Comparison of ENCODE assay signal across 21 cellular contexts in the genomic region with DNA sequence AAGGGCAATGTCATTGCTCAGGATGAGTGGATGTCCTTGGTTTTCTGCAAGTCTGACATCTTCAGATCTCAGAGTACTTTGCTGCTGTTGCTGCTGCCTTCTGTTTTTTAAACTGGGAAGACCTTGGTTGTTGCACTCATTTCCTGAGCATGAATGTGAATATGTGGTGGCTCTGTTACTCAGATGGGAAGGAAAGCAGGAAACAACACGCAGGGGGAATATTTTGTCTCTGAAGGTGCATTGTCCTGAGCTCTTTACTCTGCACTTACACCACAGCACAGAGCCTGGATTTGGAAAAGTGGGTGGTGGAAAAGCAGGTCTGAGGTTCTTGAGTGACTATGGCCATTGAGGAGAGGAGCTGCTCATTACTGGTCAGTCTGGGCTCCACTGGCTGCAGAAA. TPM values are rescaled to one million over a fixed set of nuclear protein-coding genes. Genes with fewer than 3 reads are reported as not detected.
DNase-seq lines count a peak whose midpoint lies in the region; ATAC-seq, FAIRE-seq and TF ChIP-seq lines count a peak whose summit lies in the region.
"Had no signal": no experiment of that assay in that cellular context is flagged by ENCODE, and none has a peak within 500 bp of the region (broad histone marks: within the 10 kb centered on the region; RNA-seq: fewer than 3 reads in every experiment).

No MANE protein-coding gene starts in this region.

- no peaks in the 10 kb centered on the region for H3K27me3 Mint-ChIP-seq in activated CD4-positive, alpha-beta T cell treated with anti-CD3 and anti-CD28 coated beads, Interleukin-2, amount 10 ng/mL, durations not matched to agents 7 days and 5 days
- no peaks in the 10 kb centered on the region for H3K27me3 Mint-ChIP-seq in naive thymus-derived CD4-positive, alpha-beta T cell
- H3K27me3 Mint-ChIP-seq: CD4-positive, alpha-beta T cell; IgD-negative memory B cell had no signal

- in situ Hi-C loops in K562 (cut with MboI): no loop called here

- POLR2A ChIA-PET in activated CD4-positive, alpha-beta T cell treated with anti-CD3 and anti-CD28 coated beads, Interleukin-2, amount 10 ng/mL, durations not matched to agents 7 days and 5 days (lab: Charles Lee): no interaction called here
- POLR2A ChIA-PET in K562 (lab: Yijun Ruan, JAX): no interaction called here
- POLR2A ChIA-PET in naive thymus-derived CD4-positive, alpha-beta T cell (lab: Charles Lee): no interaction called here

- ATAC-seq in K562 (no peak), GM19395 (IDR thresholded peaks at IDR 0.05; ENCODE audit: unreplicated experiment) (no peak)
- ATAC-seq in naive thymus-derived CD4-positive, alpha-beta T cell: no peak
- ATAC-seq: A549, HepG2 had no signal

- peaks cover 36% of the 10 kb centered on the region for H3K4me1 Mint-ChIP-seq in activated CD4-positive, alpha-beta T cell treated with anti-CD3 and anti-CD28 coated beads, Interleukin-2, amount 10 ng/mL, durations not matched to agents 7 days and 5 days
- peaks cover 15 to 39% (median 28%) of the 10 kb centered on the region in 7 donors for H3K4me1 Mint-ChIP-seq in naive thymus-derived CD4-positive, alpha-beta T cell
- H3K4me1 Mint-ChIP-seq: IgD-negative memory B cell had no signal

- H3K4me3 Mint-ChIP-seq in activated CD4-positive, alpha-beta T cell treated with anti-CD3 and anti-CD28 coated beads, Interleukin-2, amount 10 ng/mL, durations not matched to agents 7 days and 5 days: no peak overlapping the region
- peak overlapping the region in 1 of 10 donors; percentile 34 for H3K4me3 Mint-ChIP-seq in naive thymus-derived CD4-positive, alpha-beta T cell
- H3K4me3 Mint-ChIP-seq: CD4-positive, alpha-beta T cell; IgD-negative memory B cell had no signal

- H3K27ac ChIP-seq in K562 (ENCODE audit: extremely low read depth, low read depth, low read length) (no peak overlapping the region), sigmoid colon (peak overlapping the region in 2 of 4 donors; percentile 2 to 89)
- H3K27ac ChIP-seq in naive thymus-derived CD4-positive, alpha-beta T cell (ENCODE audit: low read depth, low read length): no peak overlapping the region
- H3K27ac ChIP-seq: 22Rv1, A549, C4-2B had no signal

- H3K36me3 ChIP-seq in K562 (ENCODE audit: control insufficient read depth, insufficient read depth, low read length) (peaks cover 76% of the 10 kb centered on the region), sigmoid colon (peaks cover 0 to 55% (median 17%) of the 10 kb centered on the region in 4 donors)
- no peaks in the 10 kb centered on the region for H3K36me3 ChIP-seq in naive thymus-derived CD4-positive, alpha-beta T cell (ENCODE audit: control insufficient read depth in 2 of 3, insufficient read depth in 3 of 3, low read length in 3 of 3)

- no peak overlapping the region for H3K4me3 ChIP-seq in K562
- H3K4me3 ChIP-seq in naive thymus-derived CD4-positive, alpha-beta T cell (ENCODE audit: low read length): no peak overlapping the region
- H3K4me3 ChIP-seq in sigmoid colon: no peak overlapping the region
- H3K4me3 ChIP-seq: A549 had no signal

- H4K20me1 ChIP-seq in K562 (replicated peaks; ENCODE audit: control insufficient read depth, insufficient read depth, low read length): no peaks in the 10 kb centered on the region

- no peak for DNase-seq in activated CD4-positive, alpha-beta T cell treated with anti-CD3 and anti-CD28 coated beads, Interleukin-2, amount 10 ng/mL, durations not matched to agents 7 days and 5 days
- DNase-seq in activated CD4-positive, alpha-beta T cell treated with anti-CD3 and anti-CD28 coated beads, Interleukin-2, amount 50 U/mL, for 48 hours: no peak
- DNase-seq in K562 (ENCODE audit: extremely low read depth in 1 of 4, low spot score in 3 of 4): no peak
- DNase-seq in naive thymus-derived CD4-positive, alpha-beta T cell: no peak
- DNase-seq in sigmoid colon: no peak
- DNase-seq in D721Med (ENCODE audit: insufficient read length, low spot score): no peak
- DNase-seq: AML-193; Caco-2; CD4-positive, alpha-beta T cell; DMS153; DMS79 treated with DMSO at 0.1 percent for 48 hours; GF-D8; GOT3; H7; KG1 had no signal

- H3K27me3 ChIP-seq in K562 (ENCODE audit: control insufficient read depth in 2 of 2, insufficient read depth in 2 of 2, low read length in 2 of 2) (no peaks in the 10 kb centered on the region), sigmoid colon (no peaks in the 10 kb centered on the region)
- no peaks in the 10 kb centered on the region for H3K27me3 ChIP-seq in naive thymus-derived CD4-positive, alpha-beta T cell (ENCODE audit: control insufficient read depth in 2 of 2, insufficient read depth in 2 of 2, low read length in 2 of 2)

- H3K4me1 ChIP-seq in K562 (replicated peaks in 1 of 2; ENCODE audit: control insufficient read depth in 2 of 2, insufficient read depth in 2 of 2, low read length in 2 of 2) (peaks cover 0 to 4% of the 10 kb centered on the region in 2 experiments; a peak in 2 of 5 replicates), sigmoid colon (peaks cover 0 to 47% (median 42%) of the 10 kb centered on the region in 4 donors)
- peaks cover 0 to 3% of the 10 kb centered on the region in 2 donors for H3K4me1 ChIP-seq in naive thymus-derived CD4-positive, alpha-beta T cell (ENCODE audit: control insufficient read depth in 2 of 2, insufficient read depth in 2 of 2, low read length in 2 of 2)
- H3K4me1 ChIP-seq: A549, Caco-2 had no signal

- TF ChIP-seq POLR2A in K562 (conservative IDR thresholded peaks at IDR 0.05) (no peak), sigmoid colon (IDR thresholded peaks at IDR 0.05) (no peak)

- TF ChIP-seq RAD21 in K562 (CRISPR knock-in tag; conservative IDR thresholded peaks at IDR 0.05 in 1 of 2, IDR thresholded peaks at IDR 0.05 in 1 of 2): no peak

- BruUV-seq in K562 (replicated peaks; lab: Mats Ljungman, UMichigan): no TSS peak

- no peaks in the 10 kb centered on the region for H3K36me3 Mint-ChIP-seq in activated CD4-positive, alpha-beta T cell treated with anti-CD3 and anti-CD28 coated beads, Interleukin-2, amount 10 ng/mL, durations not matched to agents 7 days and 5 days (ENCODE audit: low read depth)
- peaks cover 0 to 15% (median 2%) of the 10 kb centered on the region in 5 donors for H3K36me3 Mint-ChIP-seq in naive thymus-derived CD4-positive, alpha-beta T cell
- H3K36me3 Mint-ChIP-seq: IgD-negative memory B cell had no signal

- peak overlapping the region; percentile 75 for H3K27ac Mint-ChIP-seq in activated CD4-positive, alpha-beta T cell treated with anti-CD3 and anti-CD28 coated beads, Interleukin-2, amount 10 ng/mL, durations not matched to agents 7 days and 5 days
- peak overlapping the region in 5 of 9 donors; percentile 4 to 75 (median 57) for H3K27ac Mint-ChIP-seq in naive thymus-derived CD4-positive, alpha-beta T cell
- H3K27ac Mint-ChIP-seq: IgD-negative memory B cell had no signal

- WGBS in K562 (ENCODE audit: insufficient coverage, low coverage, missing lambda C conversion rate): 82% methylated on average over 1 of the region's 1 CpG
- 71 to 84% methylated on average over 1 of the region's 1 CpG for WGBS in sigmoid colon, 2 donors

- no peaks in the 10 kb centered on the region for H3K9me1 ChIP-seq in K562 (ENCODE audit: control insufficient read depth, insufficient read depth, low read length)

- FAIRE-seq in K562 (lab: Jason Lieb, UNC) (peak; percentile 58), D721Med (lab: Jason Lieb, UNC) (no peak)
- FAIRE-seq: A549, HepG2 had no signal

- intact Hi-C loops in K562 (cut with micrococcal nuclease): no loop called here
- intact Hi-C loops in naive thymus-derived CD4-positive, alpha-beta T cell (cut with micrococcal nuclease): no loop called here
- intact Hi-C loops in sigmoid colon (cut with DNase I): no loop called here

- no peak overlapping the region for H3K9ac ChIP-seq in K562 (ENCODE audit: insufficient read depth in 1 of 2, low read depth in 2 of 2, low read length in 2 of 2)

- CTCF ChIA-PET in activated CD4-positive, alpha-beta T cell treated with anti-CD3 and anti-CD28 coated beads, Interleukin-2, amount 10 ng/mL, durations not matched to agents 7 days and 5 days (lab: Charles Lee): interaction anchor here (0.8 to 1.0 kb wide), 3 partner anchors 10 to 372 kb away, joined by 3 read pairs; no protein-coding TSS in a partner anchor
- CTCF ChIA-PET in K562 (lab: Yijun Ruan, JAX; ENCODE audit: low intra/inter-chr PET ratio): no interaction called here
- CTCF ChIA-PET in naive thymus-derived CD4-positive, alpha-beta T cell (lab: Charles Lee): no interaction called here

- TF ChIP-seq CTCF in K562 (IDR thresholded peaks at IDR 0.05 in 2 of 3, conservative IDR thresholded peaks at IDR 0.05 in 1 of 3; ENCODE audit: insufficient read depth in 2 of 3, low read depth in 1 of 3, low read length in 3 of 3) (no peak), sigmoid colon (IDR thresholded peaks at IDR 0.05) (no peak), D721Med (IDR thresholded peaks at IDR 0.05; ENCODE audit: insufficient read depth, missing control alignments) (no peak)

- H3K79me2 ChIP-seq in K562 (ENCODE audit: control insufficient read depth, insufficient read depth, low read length): no peaks in the 10 kb centered on the region

- H3K9me3 ChIP-seq in K562 (replicated peaks; ENCODE audit: control insufficient read depth, insufficient read depth, low read depth, low read length) (no peaks in the 10 kb centered on the region), sigmoid colon (no peaks in the 10 kb centered on the region)
- no peaks in the 10 kb centered on the region for H3K9me3 ChIP-seq in naive thymus-derived CD4-positive, alpha-beta T cell (ENCODE audit: control insufficient read depth in 2 of 3, low read length in 3 of 3)
- H3K9me3 ChIP-seq: A549, Caco-2 had no signal

- H3K4me2 ChIP-seq in K562 (ENCODE audit: insufficient read depth, low read length): no peak overlapping the region
- H3K4me2 ChIP-seq: A549 had no signal

- TF ChIP-seq EP300 in K562 (IDR thresholded peaks at IDR 0.05; ENCODE audit: low read length) (no peak), sigmoid colon (IDR thresholded peaks at IDR 0.05) (no peak)

- no peak overlapping the region for H2AFZ ChIP-seq in K562 (ENCODE audit: low read depth, low read length)

- H3K9me3 Mint-ChIP-seq in activated CD4-positive, alpha-beta T cell treated with anti-CD3 and anti-CD28 coated beads, Interleukin-2, amount 10 ng/mL, durations not matched to agents 7 days and 5 days: no peaks in the 10 kb centered on the region
- no peaks in the 10 kb centered on the region for H3K9me3 Mint-ChIP-seq in naive thymus-derived CD4-positive, alpha-beta T cell
- H3K9me3 Mint-ChIP-seq: CD4-positive, alpha-beta T cell; IgD-negative memory B cell had no signal

RNA-seq across cellular contexts. Expression of gene PTGFRN, which starts 36.3 kb away (rescaled TPM):
- total RNA-seq in activated CD4-positive, alpha-beta T cell treated with anti-CD3 and anti-CD28 coated beads, Interleukin-2, amount 10 ng/mL, durations not matched to agents 7 days and 5 days: 1 to 10 TPM in 1 of 2 experiments, under 1 TPM in 1; 0.79 to 1.3 TPM
- 38.9 and 44.3 TPM in 2 replicates for total RNA-seq in K562 (2011; cell fraction: chromatin; rRNA removed; ENCODE audit: low replicate concordance)
- total RNA-seq in K562 (2011; cell fraction: nucleolus; rRNA removed): 39.0 and 41.6 TPM in 2 replicates
- total RNA-seq in K562 (2011; cell fraction: nucleoplasm; rRNA removed): 49.9 and 52.4 TPM in 2 replicates
- total RNA-seq in K562 (2014; rRNA removed) (22.4 and 26.2 TPM in 2 replicates), K562 (2014; rRNA removed; fragmentation: Illumina TruSeq; extraction: Trizol) (22.5 and 24.9 TPM in 2 replicates), K562 (2015; rRNA removed; fragmentation: Illumina TruSeq; extraction: Trizol) (26.2 and 27.1 TPM in 2 replicates), K562 (2021) (29.7 and 33.1 TPM in 2 replicates), sigmoid colon (100 to 1,000 TPM in 2 of 4 donors, 10 to 100 TPM in 2; 77.3 to 179 (median 109) TPM)
- polyA plus RNA-seq in K562 (2011; rRNA removed) (25.7 and 25.8 TPM in 2 replicates), K562 (2014; fragmentation: Illumina TruSeq; extraction: Trizol) (21.0 and 21.3 TPM in 2 replicates), K562 (2014; fragmentation: Nextera tagmentation; extraction: Ambion mirVana) (10 to 100 TPM; 17.3 to 26.5 TPM), K562 (2014; rRNA removed) (19.4 and 28.1 TPM in 2 replicates), sigmoid colon (10 to 100 TPM in 2 of 3 donors, 1 to 10 TPM in 1; 6.6 to 38.8 (median 11.8) TPM)
- polyA plus RNA-seq in K562 (2011; cell fraction: cytosol; rRNA removed): 14.4 and 19.7 TPM in 2 replicates
- 16.7 and 18.7 TPM in 2 replicates for polyA plus RNA-seq in K562 (2011; cell fraction: nucleus; rRNA removed)
- polyA plus RNA-seq in K562 (2012): 26.2 and 27.1 TPM in 2 replicates
- polyA minus RNA-seq in K562 (2011; rRNA and poly(A)+ RNA removed): 36.8 and 45.4 TPM in 2 replicates
- 24.8 and 26.2 TPM in 2 replicates for polyA minus RNA-seq in K562 (2011; cell fraction: cytosol; rRNA and poly(A)+ RNA removed)
- 20.2 and 29.7 TPM in 2 replicates for polyA minus RNA-seq in K562 (2011; cell fraction: nucleus; rRNA and poly(A)+ RNA removed)
- total RNA-seq in naive thymus-derived CD4-positive, alpha-beta T cell: 1 to 10 TPM in 4 of 5 experiments, under 1 TPM in 1; 1.00 to 5.6 (median 1.5) TPM
- 1 to 10 TPM in 1 of 2 donors, under 1 TPM in 1; 0.22 to 1.0 TPM for polyA plus RNA-seq in naive thymus-derived CD4-positive, alpha-beta T cell
- polyA plus RNA-seq: IgD-negative memory B cell had no signal

RNA-seq across cellular contexts. Expression of gene CD101, which starts 55.6 kb away (rescaled TPM):
- 1 to 10 TPM; 3.4 to 4.2 TPM for total RNA-seq in activated CD4-positive, alpha-beta T cell treated with anti-CD3 and anti-CD28 coated beads, Interleukin-2, amount 10 ng/mL, durations not matched to agents 7 days and 5 days
- 0.23 and 1.2 TPM in 2 replicates for total RNA-seq in K562 (2011; cell fraction: chromatin; rRNA removed; ENCODE audit: low replicate concordance)
- 0.17 and 0.26 TPM in 2 replicates for total RNA-seq in K562 (2011; cell fraction: nucleolus; rRNA removed)
- 0.23 and 0.66 TPM in 2 replicates for total RNA-seq in K562 (2011; cell fraction: nucleoplasm; rRNA removed)
- total RNA-seq in K562 (2014; rRNA removed) (0.18 and 0.20 TPM in 2 replicates), K562 (2014; rRNA removed; fragmentation: Illumina TruSeq; extraction: Trizol) (0.18 and 0.32 TPM in 2 replicates), K562 (2015; rRNA removed; fragmentation: Illumina TruSeq; extraction: Trizol) (0.53 and 1.0 TPM in 2 replicates), K562 (2021) (0.35 and 0.36 TPM in 2 replicates), sigmoid colon (1 to 10 TPM in 2 of 4 donors, under 1 TPM in 2; 0.66 to 1.4 (median 1.0) TPM)
- polyA plus RNA-seq in K562 (2011; rRNA removed) (0.35 and 0.77 TPM in 2 replicates), K562 (2014; fragmentation: Illumina TruSeq; extraction: Trizol) (0.79 and 1.1 TPM in 2 replicates), K562 (2014; fragmentation: Nextera tagmentation; extraction: Ambion mirVana) (under 1 TPM; 0.18 to 0.20 TPM), K562 (2014; rRNA removed) (0.04 and 0.08 TPM in 2 replicates), sigmoid colon (1 to 10 TPM in 2 of 3 donors, under 1 TPM in 1; 0.60 to 1.7 (median 1.6) TPM)
- polyA plus RNA-seq in K562 (2011; cell fraction: cytosol; rRNA removed): 0.01 and 0.06 TPM in 2 replicates
- polyA plus RNA-seq in K562 (2011; cell fraction: nucleus; rRNA removed): 0.21 and 0.90 TPM in 2 replicates
- polyA plus RNA-seq in K562 (2012): 0.22 and 0.51 TPM in 2 replicates
- polyA minus RNA-seq in K562 (2011; rRNA and poly(A)+ RNA removed): 0.28 and 0.90 TPM in 2 replicates
- polyA minus RNA-seq in K562 (2011; cell fraction: cytosol; rRNA and poly(A)+ RNA removed): 0.29 TPM in 1 of 2 replicates, not detected in the other
- polyA minus RNA-seq in K562 (2011; cell fraction: nucleus; rRNA and poly(A)+ RNA removed): 0.40 and 1.00 TPM in 2 replicates
- 10 to 100 TPM in 3 of 5 experiments, 1 to 10 TPM in 2; 3.9 to 15.4 (median 10.3) TPM for total RNA-seq in naive thymus-derived CD4-positive, alpha-beta T cell
- 1 to 10 TPM; 5.8 to 9.9 TPM for polyA plus RNA-seq in naive thymus-derived CD4-positive, alpha-beta T cell
